13 cellular contexts compared by ENCODE assay signal in genomic region chr10:4650572-4650971, GRCh38.
DNase-seq lines count a peak whose midpoint lies in the region; ATAC-seq and TF ChIP-seq lines count a peak whose summit lies in the region.
"Had no signal": no experiment of that assay in that cellular context is flagged by ENCODE, and none has a peak within 500 bp of the region (broad histone marks: within the 10 kb centered on the region; RNA-seq: fewer than 3 reads in every experiment).

No MANE protein-coding gene starts in this region.

- TF ChIP-seq CTCF in Calu3 (IDR thresholded peaks at IDR 0.05; ENCODE audit: unreplicated experiment) = no peak
- no peak for TF ChIP-seq CTCF in psoas muscle (IDR thresholded peaks at IDR 0.05)

- no peaks in the 10 kb centered on the region for H3K9me3 ChIP-seq in psoas muscle
- H3K9me3 ChIP-seq: colonic mucosa had no signal

- H3K36me3 Mint-ChIP-seq in Calu3 (ENCODE audit: insufficient read depth, unreplicated experiment) = peaks cover 5% of the 10 kb centered on the region
- H3K36me3 Mint-ChIP-seq: naive B cell had no signal

- 42 to 60% (median 47%) methylated on average over 5 of the region's 5 CpGs for WGBS in psoas muscle, 3 donors

- DNase-seq in Calu3 (no peak), NCI-H345 treated with DMSO at 0.1 percent for 48 hours (lab: John Stamatoyannopoulos, UW; ENCODE audit: unreplicated experiment) (peak; percentile 22), fibroblast of peridontal ligament (ENCODE audit: extremely low read depth) (peak; percentile 85), psoas muscle (no peak), GDM1 (lab: John Stamatoyannopoulos, UW) (no peak), SHP77 (lab: John Stamatoyannopoulos, UW) (no peak), NOMO-1 treated with dmso at 0.1 percent for 144 hours (lab: John Stamatoyannopoulos, UW; ENCODE audit: unreplicated experiment) (no peak)
- DNase-seq in activated CD8-positive, alpha-beta memory T cell treated with anti-CD3 and anti-CD28 coated beads, Interleukin-2, amount 50 U/mL, for 4 hours = no peak
- DNase-seq: activated B cell treated with CpG ODN at 0.5 μM for 24 hours, colonic mucosa, naive B cell had no signal

- CTCF ChIA-PET in Calu3 (lab: Charles Lee) = interaction anchor here (0.6 kb wide), 1 partner anchor 1253 kb away, joined by 3 read pairs; no protein-coding TSS in a partner anchor

- H3K27me3 Mint-ChIP-seq in Calu3 (ENCODE audit: unreplicated experiment) = no peaks in the 10 kb centered on the region
- H3K27me3 Mint-ChIP-seq: activated B cell treated with CpG ODN at 0.5 μM for 24 hours had no signal

- H3K4me1 ChIP-seq in psoas muscle = peaks cover 21% of the 10 kb centered on the region
- H3K4me1 ChIP-seq: colonic mucosa had no signal

- H3K4me1 Mint-ChIP-seq in Calu3 (ENCODE audit: low read depth, unreplicated experiment) = peaks cover 24% of the 10 kb centered on the region
- H3K4me1 Mint-ChIP-seq: naive B cell had no signal

- H3K4me3 Mint-ChIP-seq in Calu3 (ENCODE audit: low read depth, unreplicated experiment) = peak overlapping the region; percentile 32
- H3K4me3 Mint-ChIP-seq: activated B cell treated with CpG ODN at 0.5 μM for 24 hours; activated T-helper 1 cell treated with anti-CD3 and anti-CD28 coated beads, Interleukin-12 subunit alpha, Interleukin-12 subunit beta, Interleukin-2, Interleukin-4 antibody, amounts not matched to agents 30 ng/mL and 10 ng/mL and 1 ng/mL, durations not matched to agents 14 hours and 24 hours and 36 hours; naive B cell; stimulated activated effector memory CD8-positive, alpha-beta T cell treated with anti-CD3 and anti-CD28 coated beads, Interleukin-12 subunit alpha, Interleukin-12 subunit beta, amount 100 ng/mL, for 72 hours had no signal

- H3K4me3 ChIP-seq in psoas muscle = no peak overlapping the region
- H3K4me3 ChIP-seq: colonic mucosa had no signal

- H3K27ac ChIP-seq in psoas muscle = peak overlapping the region; percentile 63
- H3K27ac ChIP-seq: colonic mucosa had no signal

- intact Hi-C loops in Calu3 (cut with micrococcal nuclease; ENCODE audit: unreplicated experiment) = loop anchor here (10.0 kb wide), 3 partner anchors 296 to 1416 kb away; no protein-coding TSS in a partner anchor
- intact Hi-C loops in psoas muscle (cut with DNase I) = loop anchor here in 1 of 2 donors (10.0 kb wide), 2 partner anchors 136 to 766 kb away; no protein-coding TSS in a partner anchor

- H3K36me3 ChIP-seq in psoas muscle (ENCODE audit: insufficient read depth in 1 of 2, low read depth in 1 of 2) = no peaks in the 10 kb centered on the region
- H3K36me3 ChIP-seq: colonic mucosa had no signal

- no peaks in the 10 kb centered on the region for H3K27me3 ChIP-seq in psoas muscle (ENCODE audit: insufficient read depth in 3 of 3, low read length in 2 of 3)
- H3K27me3 ChIP-seq: colonic mucosa had no signal

- H3K9me3 Mint-ChIP-seq in Calu3 (ENCODE audit: low read depth, unreplicated experiment) = no peaks in the 10 kb centered on the region
- H3K9me3 Mint-ChIP-seq: activated B cell treated with CpG ODN at 0.5 μM for 24 hours; activated T-helper 1 cell treated with anti-CD3 and anti-CD28 coated beads, Interleukin-12 subunit alpha, Interleukin-12 subunit beta, Interleukin-2, Interleukin-4 antibody, amounts not matched to agents 30 ng/mL and 10 ng/mL and 1 ng/mL, durations not matched to agents 14 hours and 24 hours and 36 hours; naive B cell; stimulated activated effector memory CD8-positive, alpha-beta T cell treated with anti-CD3 and anti-CD28 coated beads, Interleukin-12 subunit alpha, Interleukin-12 subunit beta, amount 100 ng/mL, for 72 hours had no signal

- peak in 2 of 4 donors; percentile 52 to 61 for ATAC-seq in psoas muscle
- ATAC-seq: stimulated activated effector memory CD8-positive, alpha-beta T cell treated with anti-CD3 and anti-CD28 coated beads, Interleukin-12 subunit alpha, Interleukin-12 subunit beta, amount 100 ng/mL, for 72 hours had no signal

- H3K27ac Mint-ChIP-seq in Calu3 (ENCODE audit: unreplicated experiment) = peak overlapping the region; percentile 76
- H3K27ac Mint-ChIP-seq: activated B cell treated with CpG ODN at 0.5 μM for 24 hours; stimulated activated effector memory CD8-positive, alpha-beta T cell treated with anti-CD3 and anti-CD28 coated beads, Interleukin-12 subunit alpha, Interleukin-12 subunit beta, amount 100 ng/mL, for 72 hours had no signal

- BruUV-seq in Calu3 (replicated peaks; lab: Mats Ljungman, UMichigan) = no TSS peak

Comparison
In these comparisons a context has a peak if more than half of its experiments do, and no peak if none do; other contexts are left out.
1. DNase-seq: peak in NCI-H345 treated with DMSO at 0.1 percent for 48 hours (single experiment) and fibroblast of peridontal ligament (single experiment); none in Calu3 (single experiment), psoas muscle (0 of 2), GDM1 (single experiment), SHP77 (0 of 2), activated CD8-positive, alpha-beta memory T cell treated with anti-CD3 and anti-CD28 coated beads, Interleukin-2, amount 50 U/mL, for 4 hours (single experiment) and NOMO-1 treated with dmso at 0.1 percent for 144 hours (single experiment).